Comparison of ENCODE assay signal across 1 cellular context in genomic region chr4:174763454-174764104, GRCh38.
TF ChIP-seq lines count a peak whose summit lies in the region.

No MANE protein-coding gene starts in this region.

TF ChIP-seq in K562, 482 proteins besides CTCF, POLR2A, EP300 and RAD21 (continued from another document):
- TF ChIP-seq ZNF318 (IDR thresholded peaks at IDR 0.05; ENCODE audit: borderline replicate concordance in 1 of 2, low read depth in 1 of 2), result no peak
- no peak for TF ChIP-seq NCOA2 (IDR thresholded peaks at IDR 0.05; ENCODE audit: partially characterized antibody in 2 of 2)
- no peak for TF ChIP-seq ZNF174 (CRISPR knock-in tag; IDR thresholded peaks at IDR 0.05)
- TF ChIP-seq ZNF518B (CRISPR knock-in tag; IDR thresholded peaks at IDR 0.05), result no peak
- no peak for TF ChIP-seq MCM2 (IDR thresholded peaks at IDR 0.05; ENCODE audit: low read depth)
TF ChIP-seq in K562: peak in this region for 0.
